In the genomic region with DNA sequence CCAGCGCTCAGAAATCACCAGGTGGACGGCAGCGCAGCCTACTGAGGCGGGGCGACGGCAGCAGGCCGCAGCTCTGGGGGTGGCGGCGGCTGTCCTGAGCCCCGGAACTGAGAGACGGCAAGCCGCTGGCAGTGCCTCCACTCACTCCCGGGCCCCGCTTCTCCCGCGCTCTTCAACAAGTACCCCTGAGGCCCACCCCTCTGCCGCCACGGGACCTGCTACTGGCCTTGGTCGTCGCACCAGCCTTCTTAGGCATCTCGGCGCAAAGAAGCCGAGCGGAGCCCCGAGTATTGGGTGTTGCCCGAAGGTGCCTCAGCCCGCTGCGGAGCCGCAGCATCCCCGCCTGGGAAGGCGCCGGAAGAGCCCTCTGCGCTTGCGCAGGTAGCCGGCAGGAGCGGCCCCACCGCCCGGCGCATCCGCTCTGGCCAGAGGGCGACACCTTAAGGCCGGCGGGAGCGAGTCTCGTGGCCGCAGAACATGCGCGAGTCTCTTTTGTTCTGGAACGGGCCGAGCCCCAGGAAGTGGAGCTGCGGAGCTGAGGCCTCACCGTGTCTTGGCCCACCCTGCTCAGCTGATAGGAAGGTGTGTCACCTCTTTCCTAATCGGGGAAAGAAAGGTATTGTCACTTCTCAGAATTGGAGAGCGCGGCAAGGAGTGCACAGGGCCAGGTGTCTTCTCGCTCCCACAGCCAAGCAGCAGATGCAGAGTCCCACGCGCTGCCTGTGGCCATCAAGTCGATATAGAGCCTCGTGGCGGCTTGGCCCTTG, we compare ENCODE assay signal across 8 cellular contexts. TPM values are rescaled to one million over a fixed set of nuclear protein-coding genes. Genes with fewer than 3 reads are reported as not detected.
DNase-seq lines count a peak whose midpoint lies in the region; ATAC-seq and TF ChIP-seq lines count a peak whose summit lies in the region.

Gene C15orf40, minus strand, starts transcription at position 369 of the 767 bp plus-strand sequence. Its CDS starts 32 bp downstream, at position 337.

- DNase-seq in CD4-positive, alpha-beta T cell, result peak; percentile 68 to 88 (median 81)
- DNase-seq in NCI-H69 (lab: John Stamatoyannopoulos, UW), result peak; percentile 93
- DNase-seq in activated CD4-positive, alpha-beta T cell treated with anti-CD3 and anti-CD28 coated beads, Interleukin-2, amount 50 U/mL, for 48 hours, result peak; percentile 83 to 88
- peak; percentile 60 to 90 for DNase-seq in dermis microvascular lymphatic vessel endothelial cell (ENCODE audit: low read depth in 2 of 2)
- peak; percentile 85 for DNase-seq in stimulated activated CD4-positive, alpha-beta T cell treated with anti-CD3 and anti-CD28 coated beads, Interleukin-4, amount 100 ng/mL, for 24 hours

- H3K9me3 Mint-ChIP-seq in CD4-positive, alpha-beta T cell, result no peaks in the 10 kb centered on the region

- POLR2A ChIA-PET in CD4-positive, alpha-beta T cell (lab: Charles Lee), result interaction anchor here (0.6 to 2.9 kb wide), 10 partner anchors 10 to 842 kb away, joined by 3 to 21 read pairs (median 7); partner anchors contain the start of genes RAMAC, RPS17 and WHAMM

- peak within 1 kb of the TSS; percentile 100 for H3K4me3 Mint-ChIP-seq in CD4-positive, alpha-beta T cell

- WGBS in liver, result 2% methylated on average over 61 of the region's 61 CpGs

- H3K9me3 ChIP-seq in CD4-positive, alpha-beta T cell (ENCODE audit: control insufficient read depth, low read length), result no peaks in the 10 kb centered on the region
- no peaks in the 10 kb centered on the region for H3K9me3 ChIP-seq in liver (ENCODE audit: control insufficient read depth in 4 of 4, low read length in 3 of 4)

- H3K36me3 ChIP-seq in liver (ENCODE audit: control insufficient read depth in 4 of 4, insufficient read depth in 3 of 4, low read depth in 1 of 4, low read length in 3 of 4), result peaks cover 2 to 17% (median 9%) of the 10 kb centered on the region in 4 donors

- CTCF ChIA-PET in CD4-positive, alpha-beta T cell (lab: Charles Lee), result interaction anchor here (0.9 to 2.9 kb wide), 17 partner anchors 11 to 481 kb away, joined by 3 to 22 read pairs (median 5); partner anchors contain the start of genes RAMAC, RPS17 and TM6SF1

- no peaks in the 10 kb centered on the region for H3K27me3 Mint-ChIP-seq in CD4-positive, alpha-beta T cell

- intact Hi-C loops in CD4-positive, alpha-beta T cell (cut with DNase I, micrococcal nuclease), result loop anchor here (2.0 to 10.0 kb wide), 7 partner anchors 27 to 473 kb away; partner anchors contain the start of genes BTBD1 (in 2 of the 2), HDGFL3 (in 1 of the 2) and RPS17 (in 1 of the 2)

- no peaks in the 10 kb centered on the region for H3K27me3 ChIP-seq in CD4-positive, alpha-beta T cell (ENCODE audit: control insufficient read depth, insufficient read depth, low read length)
- no peaks in the 10 kb centered on the region for H3K27me3 ChIP-seq in liver (ENCODE audit: control insufficient read depth in 4 of 4, insufficient read depth in 4 of 4, low read length in 3 of 4)

- peaks cover 56% of the 10 kb centered on the region for H3K4me1 Mint-ChIP-seq in CD4-positive, alpha-beta T cell (ENCODE audit: low read depth)

- H3K9ac ChIP-seq in liver (ENCODE audit: low read depth in 1 of 2, low read length in 2 of 2), result peak within 1 kb of the TSS; percentile 4 to 6

- peak within 1 kb of the TSS; percentile 85 to 94 (median 90) for H3K4me3 ChIP-seq in liver (ENCODE audit: low read depth in 1 of 3, low read length in 3 of 3)

- peaks cover 50% of the 10 kb centered on the region for H3K36me3 Mint-ChIP-seq in CD4-positive, alpha-beta T cell (ENCODE audit: low read depth)

- peak within 1 kb of the TSS; percentile 88 for H3K27ac Mint-ChIP-seq in CD4-positive, alpha-beta T cell

- TF ChIP-seq RAD21 in liver (IDR thresholded peaks at IDR 0.05), result peak; percentile 56 to 64

- peak within 1 kb of the TSS; percentile 84 for H3K27ac ChIP-seq in CD4-positive, alpha-beta T cell (ENCODE audit: low read depth, low read length)
- H3K27ac ChIP-seq in liver (ENCODE audit: low read depth in 1 of 2, low read length in 2 of 2), result peak within 1 kb of the TSS; percentile 35 to 58

- TF ChIP-seq CTCF in CD4-positive, alpha-beta T cell (IDR thresholded peaks at IDR 0.05), result no peak
- peak; percentile 60 for TF ChIP-seq CTCF in liver (IDR thresholded peaks at IDR 0.05; ENCODE audit: low read depth, low read length, missing input control)

- peaks cover 0 to 23% (median 13%) of the 10 kb centered on the region in 4 donors for H3K4me1 ChIP-seq in liver (ENCODE audit: control insufficient read depth in 4 of 4, insufficient read depth in 4 of 4, low read length in 3 of 4)

- peak; percentile 81 for ATAC-seq in CD4-positive, alpha-beta T cell (ENCODE audit: poor library complexity)
- peak; percentile 85 for ATAC-seq in GM19395 (IDR thresholded peaks at IDR 0.05; ENCODE audit: unreplicated experiment)
- ATAC-seq in HG03558 (IDR thresholded peaks at IDR 0.05; ENCODE audit: extremely low read depth, unreplicated experiment), result peak; percentile 69

TF ChIP-seq in liver, 16 proteins besides CTCF, POLR2A, EP300 and RAD21:
- peak; percentile 36 to 93 for TF ChIP-seq GABPA (IDR thresholded peaks at IDR 0.05 in 1 of 2, conservative IDR thresholded peaks at IDR 0.05 in 1 of 2)
- TF ChIP-seq, protein P1, sequence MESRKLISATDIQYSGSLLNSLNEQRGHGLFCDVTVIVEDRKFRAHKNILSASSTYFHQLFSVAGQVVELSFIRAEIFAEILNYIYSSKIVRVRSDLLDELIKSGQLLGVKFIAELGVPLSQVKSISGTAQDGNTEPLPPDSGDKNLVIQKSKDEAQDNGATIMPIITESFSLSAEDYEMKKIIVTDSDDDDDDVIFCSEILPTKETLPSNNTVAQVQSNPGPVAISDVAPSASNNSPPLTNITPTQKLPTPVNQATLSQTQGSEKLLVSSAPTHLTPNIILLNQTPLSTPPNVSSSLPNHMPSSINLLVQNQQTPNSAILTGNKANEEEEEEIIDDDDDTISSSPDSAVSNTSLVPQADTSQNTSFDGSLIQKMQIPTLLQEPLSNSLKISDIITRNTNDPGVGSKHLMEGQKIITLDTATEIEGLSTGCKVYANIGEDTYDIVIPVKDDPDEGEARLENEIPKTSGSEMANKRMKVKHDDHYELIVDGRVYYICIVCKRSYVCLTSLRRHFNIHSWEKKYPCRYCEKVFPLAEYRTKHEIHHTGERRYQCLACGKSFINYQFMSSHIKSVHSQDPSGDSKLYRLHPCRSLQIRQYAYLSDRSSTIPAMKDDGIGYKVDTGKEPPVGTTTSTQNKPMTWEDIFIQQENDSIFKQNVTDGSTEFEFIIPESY (IDR thresholded peaks at IDR 0.05), result peak; percentile 47
- TF ChIP-seq MAX (IDR thresholded peaks at IDR 0.05), result peak; percentile 95
- TF ChIP-seq JUND (IDR thresholded peaks at IDR 0.05), result no peak
- no peak for TF ChIP-seq HNF4A (conservative IDR thresholded peaks at IDR 0.05)
- no peak for TF ChIP-seq ATF3 (IDR thresholded peaks at IDR 0.05)
- TF ChIP-seq, protein P2, sequence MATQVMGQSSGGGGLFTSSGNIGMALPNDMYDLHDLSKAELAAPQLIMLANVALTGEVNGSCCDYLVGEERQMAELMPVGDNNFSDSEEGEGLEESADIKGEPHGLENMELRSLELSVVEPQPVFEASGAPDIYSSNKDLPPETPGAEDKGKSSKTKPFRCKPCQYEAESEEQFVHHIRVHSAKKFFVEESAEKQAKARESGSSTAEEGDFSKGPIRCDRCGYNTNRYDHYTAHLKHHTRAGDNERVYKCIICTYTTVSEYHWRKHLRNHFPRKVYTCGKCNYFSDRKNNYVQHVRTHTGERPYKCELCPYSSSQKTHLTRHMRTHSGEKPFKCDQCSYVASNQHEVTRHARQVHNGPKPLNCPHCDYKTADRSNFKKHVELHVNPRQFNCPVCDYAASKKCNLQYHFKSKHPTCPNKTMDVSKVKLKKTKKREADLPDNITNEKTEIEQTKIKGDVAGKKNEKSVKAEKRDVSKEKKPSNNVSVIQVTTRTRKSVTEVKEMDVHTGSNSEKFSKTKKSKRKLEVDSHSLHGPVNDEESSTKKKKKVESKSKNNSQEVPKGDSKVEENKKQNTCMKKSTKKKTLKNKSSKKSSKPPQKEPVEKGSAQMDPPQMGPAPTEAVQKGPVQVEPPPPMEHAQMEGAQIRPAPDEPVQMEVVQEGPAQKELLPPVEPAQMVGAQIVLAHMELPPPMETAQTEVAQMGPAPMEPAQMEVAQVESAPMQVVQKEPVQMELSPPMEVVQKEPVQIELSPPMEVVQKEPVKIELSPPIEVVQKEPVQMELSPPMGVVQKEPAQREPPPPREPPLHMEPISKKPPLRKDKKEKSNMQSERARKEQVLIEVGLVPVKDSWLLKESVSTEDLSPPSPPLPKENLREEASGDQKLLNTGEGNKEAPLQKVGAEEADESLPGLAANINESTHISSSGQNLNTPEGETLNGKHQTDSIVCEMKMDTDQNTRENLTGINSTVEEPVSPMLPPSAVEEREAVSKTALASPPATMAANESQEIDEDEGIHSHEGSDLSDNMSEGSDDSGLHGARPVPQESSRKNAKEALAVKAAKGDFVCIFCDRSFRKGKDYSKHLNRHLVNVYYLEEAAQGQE (IDR thresholded peaks at IDR 0.05), result peak; percentile 60
- TF ChIP-seq FOXA2 (IDR thresholded peaks at IDR 0.05), result no peak
- no peak for TF ChIP-seq HNF4G (IDR thresholded peaks at IDR 0.05)
- no peak for TF ChIP-seq NR2F2 (IDR thresholded peaks at IDR 0.05)
- TF ChIP-seq FOXA1 (IDR thresholded peaks at IDR 0.05), result peak; percentile 35
- peak; percentile 83 for TF ChIP-seq YY1 (IDR thresholded peaks at IDR 0.05)
- TF ChIP-seq EGR1 (IDR thresholded peaks at IDR 0.05; ENCODE audit: low read depth in 2 of 2), result no peak
- peak; percentile 18 for TF ChIP-seq SP1 (IDR thresholded peaks at IDR 0.05)
- peak; percentile 26 for TF ChIP-seq TAF1 (conservative IDR thresholded peaks at IDR 0.05)
- TF ChIP-seq RXRA (IDR thresholded peaks at IDR 0.05), result no peak

RNA-seq across cellular contexts. Expression of gene C15orf40, which starts in this region (rescaled TPM):
- 10 to 100 TPM in 1 of 2 experiments, 1 to 10 TPM in 1; 7.4 to 11.0 TPM for total RNA-seq in CD4-positive, alpha-beta T cell
- 10.1 and 12.6 TPM in 2 replicates for total RNA-seq in dermis microvascular lymphatic vessel endothelial cell
- total RNA-seq in liver, result 10 to 100 TPM in 1 of 2 donors, 1 to 10 TPM in 1; 9.0 to 13.6 TPM
- 10 to 100 TPM in 1 of 2 donors, 1 to 10 TPM in 1; 7.3 to 25.2 TPM for polyA plus RNA-seq in liver

Comparison
In these comparisons a context has a peak if more than half of its experiments do, and no peak if none do; other contexts are left out.
1. Peak in every context shown above with its lines: DNase-seq, ATAC-seq, H3K4me3 ChIP-seq and H3K27ac ChIP-seq.